21 cellular contexts compared by ENCODE assay signal in the genomic region with DNA sequence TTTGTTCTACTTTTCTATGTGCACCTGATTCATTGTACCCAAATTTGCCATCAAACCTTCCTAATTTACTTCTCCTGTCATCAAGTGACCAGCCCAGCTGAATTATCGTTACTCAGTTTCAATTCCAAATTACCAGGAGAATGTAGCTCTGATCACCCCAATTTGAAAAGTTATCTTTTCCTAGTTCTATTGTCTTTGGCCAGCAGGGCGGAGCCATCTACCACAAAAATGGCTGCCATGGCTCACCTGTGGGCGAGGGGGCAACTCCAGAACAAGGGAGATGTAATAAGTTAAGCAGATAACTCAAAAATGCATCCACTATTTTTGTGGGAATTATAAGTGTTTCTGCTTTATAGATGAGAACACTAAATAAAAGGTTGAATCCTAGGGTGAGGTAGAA.
DNase-seq lines count a peak whose midpoint lies in the region; ATAC-seq and TF ChIP-seq lines count a peak whose summit lies in the region.
"Had no signal": no experiment of that assay in that cellular context is flagged by ENCODE, and none has a peak within 500 bp of the region (broad histone marks: within the 10 kb centered on the region; RNA-seq: fewer than 3 reads in every experiment).

No MANE protein-coding gene starts in this region.

- H4K20me1 ChIP-seq in SK-N-SH (ENCODE audit: insufficient read depth) (no peaks in the 10 kb centered on the region), OCI-LY7 (ENCODE audit: insufficient read depth, low read length) (no peaks in the 10 kb centered on the region), osteoblast (ENCODE audit: insufficient read depth, low read length) (no peaks in the 10 kb centered on the region)

- 78% methylated on average over 3 of the region's 3 CpGs for WGBS in SK-N-SH (ENCODE audit: low lambda C conversion rate)

- POLR2A ChIA-PET in SK-N-SH (lab: Yijun Ruan, JAX) (no interaction called here), OCI-LY7 (lab: Charles Lee) (no interaction called here)

- H3K4me1 ChIP-seq in SK-N-SH (ENCODE audit: control insufficient read depth in 1 of 2, insufficient read depth in 2 of 2, low read depth in 1 of 2, low read length in 1 of 2): peaks cover 0 to 24% of the 10 kb centered on the region in 2 experiments; a peak in 2 of 4 replicates
- no peaks in the 10 kb centered on the region for H3K4me1 ChIP-seq in OCI-LY7 (ENCODE audit: insufficient read depth, low read length, poor library complexity, severe bottlenecking)
- peaks cover 39% of the 10 kb centered on the region for H3K4me1 ChIP-seq in foreskin keratinocyte
- H3K4me1 ChIP-seq in osteoblast (ENCODE audit: insufficient read depth, low read length): peaks cover 27% of the 10 kb centered on the region
- H3K4me1 ChIP-seq: heart left ventricle, upper lobe of left lung had no signal

- H3K27me3 ChIP-seq in SK-N-SH (ENCODE audit: insufficient read depth): no peaks in the 10 kb centered on the region
- H3K27me3 ChIP-seq in H7 (ENCODE audit: control insufficient read depth, insufficient read depth, low read length): no peaks in the 10 kb centered on the region
- H3K27me3 ChIP-seq in foreskin keratinocyte: no peaks in the 10 kb centered on the region
- no peaks in the 10 kb centered on the region for H3K27me3 ChIP-seq in osteoblast (ENCODE audit: insufficient read depth, low read length)
- H3K27me3 ChIP-seq: heart left ventricle, MG63, upper lobe of left lung had no signal

- CTCF ChIA-PET in SK-N-SH (lab: Yijun Ruan, JAX): no interaction called here
- CTCF ChIA-PET in OCI-LY7 (lab: Charles Lee; ENCODE audit: unreplicated experiment): no interaction called here

- BruUV-seq in OCI-LY7 (replicated peaks; lab: Mats Ljungman, UMichigan): no TSS peak

- no peak for TF ChIP-seq RAD21 in SK-N-SH (IDR thresholded peaks at IDR 0.05; ENCODE audit: low read length)

- no peaks in the 10 kb centered on the region for H3K79me2 ChIP-seq in SK-N-SH (ENCODE audit: insufficient read depth)
- no peaks in the 10 kb centered on the region for H3K79me2 ChIP-seq in OCI-LY7 (ENCODE audit: insufficient read depth, low read depth, low read length)
- no peaks in the 10 kb centered on the region for H3K79me2 ChIP-seq in osteoblast (ENCODE audit: insufficient read depth, low read length)

- peak; percentile 23 for TF ChIP-seq CTCF in SK-N-SH (IDR thresholded peaks at IDR 0.05)
- peak; percentile 57 for TF ChIP-seq CTCF in OCI-LY7 (conservative IDR thresholded peaks at IDR 0.05; ENCODE audit: low read length)
- TF ChIP-seq CTCF in foreskin keratinocyte (conservative IDR thresholded peaks at IDR 0.05): peak; percentile 29
- TF ChIP-seq CTCF in osteoblast (IDR thresholded peaks at IDR 0.05; ENCODE audit: extremely low read depth, low read depth, low read length): no peak

- ATAC-seq in SK-N-SH treated with all-trans-retinoic acid at 6 μM for 48 hours: no peak
- no peak for ATAC-seq in foreskin keratinocyte
- ATAC-seq: heart left ventricle, left cardiac atrium had no signal

- TF ChIP-seq EP300 in SK-N-SH (IDR thresholded peaks at IDR 0.05; ENCODE audit: borderline replicate concordance in 1 of 2, low read depth in 1 of 2, low read length in 1 of 2): no peak

- H3K27ac ChIP-seq in SK-N-SH (ENCODE audit: low read depth in 2 of 2, low read length in 1 of 2) (no peak overlapping the region), OCI-LY7 (ENCODE audit: low read depth, low read length, poor library complexity, severe bottlenecking) (no peak overlapping the region), foreskin keratinocyte (no peak overlapping the region), osteoblast (ENCODE audit: low read depth, low read length) (no peak overlapping the region)
- H3K27ac ChIP-seq: heart left ventricle, SK-N-MC, upper lobe of left lung had no signal

- H3K9me2 ChIP-seq in SK-N-SH: no peaks in the 10 kb centered on the region
- no peaks in the 10 kb centered on the region for H3K9me2 ChIP-seq in OCI-LY7 (ENCODE audit: insufficient read depth, low read length)

- no peak for DNase-seq in SK-N-SH
- DNase-seq in H7: peak; percentile 14
- no peak for DNase-seq in OCI-LY7 (ENCODE audit: low spot score)
- no peak for DNase-seq in foreskin keratinocyte
- no peak for DNase-seq in retina
- no peak for DNase-seq in osteoblast (ENCODE audit: insufficient read length, low spot score, missing footprints)
- no peak for DNase-seq in LoVo (ENCODE audit: low spot score)
- DNase-seq: activated CD4-positive, alpha-beta T cell treated with anti-CD3 and anti-CD28 coated beads, Interleukin-2, amount 50 U/mL, for 1 hour; activated CD8-positive, alpha-beta memory T cell treated with anti-CD3 and anti-CD28 coated beads, Interleukin-2, amount 50 U/mL, for 4 hours; HCEC 1CT; heart left ventricle; left cardiac atrium; MG63; NCI-H1436 treated with DMSO at 0.1 percent for 48 hours; NCI-H510A; RPMI8226; stimulated activated CD4-positive, alpha-beta T cell treated with anti-CD3 and anti-CD28 coated beads, Interleukin-1b, Interleukin-23, amount 100 ng/mL, for 48 hours; T-helper 2 cell; upper lobe of left lung had no signal

- H3K36me3 ChIP-seq in SK-N-SH (replicated peaks in 1 of 2; ENCODE audit: control insufficient read depth in 1 of 2, insufficient read depth in 2 of 2, low read length in 1 of 2) (no peaks in the 10 kb centered on the region), H7 (replicated peaks; ENCODE audit: control insufficient read depth, insufficient read depth, low read length) (no peaks in the 10 kb centered on the region), OCI-LY7 (ENCODE audit: insufficient read depth, low read length) (no peaks in the 10 kb centered on the region), osteoblast (ENCODE audit: insufficient read depth, low read length) (no peaks in the 10 kb centered on the region)
- H3K36me3 ChIP-seq: heart left ventricle, MG63, upper lobe of left lung had no signal

- H3K4me2 ChIP-seq in SK-N-SH: no peak overlapping the region
- no peak overlapping the region for H3K4me2 ChIP-seq in OCI-LY7 (ENCODE audit: low read length)
- no peak overlapping the region for H3K4me2 ChIP-seq in osteoblast (ENCODE audit: insufficient read depth, low read length)

- no peak overlapping the region for H3K4me3 ChIP-seq in SK-N-SH (ENCODE audit: low read depth in 2 of 2, low read length in 1 of 2)
- no peak overlapping the region for H3K4me3 ChIP-seq in H7 (ENCODE audit: insufficient read depth, low read depth, low read length)
- no peak overlapping the region for H3K4me3 ChIP-seq in OCI-LY7 (ENCODE audit: low read depth, low read length, poor library complexity, severe bottlenecking)
- no peak overlapping the region for H3K4me3 ChIP-seq in osteoblast (ENCODE audit: insufficient read depth, low read length)
- H3K4me3 ChIP-seq: heart left ventricle, MG63, SK-N-MC, upper lobe of left lung had no signal

- intact Hi-C loops in OCI-LY7 (cut with micrococcal nuclease; ENCODE audit: unreplicated experiment): no loop called here

- H3F3A ChIP-seq in SK-N-SH (replicated peaks; ENCODE audit: insufficient read depth): peaks cover 34% of the 10 kb centered on the region

- H3K9me3 ChIP-seq in SK-N-SH: no peaks in the 10 kb centered on the region
- H3K9me3 ChIP-seq in OCI-LY7 (ENCODE audit: low read length): no peaks in the 10 kb centered on the region
- no peaks in the 10 kb centered on the region for H3K9me3 ChIP-seq in osteoblast (ENCODE audit: low read depth, low read length)
- H3K9me3 ChIP-seq: heart left ventricle, MG63, upper lobe of left lung had no signal

- no peak overlapping the region for H3K9ac ChIP-seq in SK-N-SH

- H2AFZ ChIP-seq in SK-N-SH (ENCODE audit: low read depth) (no peak overlapping the region), OCI-LY7 (ENCODE audit: low read length) (no peak overlapping the region), osteoblast (ENCODE audit: low read length) (no peak overlapping the region)

TF ChIP-seq in SK-N-SH, 30 proteins besides CTCF, POLR2A, EP300 and RAD21 (continues in another document):
- no peak for TF ChIP-seq MXI1 (IDR thresholded peaks at IDR 0.05; ENCODE audit: low read depth, low read length)
- no peak for TF ChIP-seq RFX5 (IDR thresholded peaks at IDR 0.05; ENCODE audit: low read length)
- TF ChIP-seq NFIC (IDR thresholded peaks at IDR 0.05; ENCODE audit: borderline replicate concordance): no peak
- TF ChIP-seq, protein P1, sequence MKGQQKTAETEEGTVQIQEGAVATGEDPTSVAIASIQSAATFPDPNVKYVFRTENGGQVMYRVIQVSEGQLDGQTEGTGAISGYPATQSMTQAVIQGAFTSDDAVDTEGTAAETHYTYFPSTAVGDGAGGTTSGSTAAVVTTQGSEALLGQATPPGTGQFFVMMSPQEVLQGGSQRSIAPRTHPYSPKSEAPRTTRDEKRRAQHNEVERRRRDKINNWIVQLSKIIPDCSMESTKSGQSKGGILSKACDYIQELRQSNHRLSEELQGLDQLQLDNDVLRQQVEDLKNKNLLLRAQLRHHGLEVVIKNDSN (IDR thresholded peaks at IDR 0.05; ENCODE audit: borderline replicate concordance, low read depth): no peak
- no peak for TF ChIP-seq RXRA (IDR thresholded peaks at IDR 0.05; ENCODE audit: borderline replicate concordance, low read depth)
- no peak for TF ChIP-seq JUND (IDR thresholded peaks at IDR 0.05)
- no peak for TF ChIP-seq ELF1 (IDR thresholded peaks at IDR 0.05)

TF ChIP-seq in SK-N-SH treated with all-trans-retinoic acid at 6 μM for 48 hours, 23 proteins besides CTCF, POLR2A, EP300 and RAD21 (continues in another document):
- TF ChIP-seq ZC3H10 (CRISPR knock-in tag; IDR thresholded peaks at IDR 0.05): no peak
- TF ChIP-seq TOX (CRISPR knock-in tag; IDR thresholded peaks at IDR 0.05; ENCODE audit: borderline replicate concordance): no peak
- no peak for TF ChIP-seq BACH2 (CRISPR knock-in tag; IDR thresholded peaks at IDR 0.05; ENCODE audit: borderline replicate concordance)
- TF ChIP-seq PATZ1 (CRISPR knock-in tag; IDR thresholded peaks at IDR 0.05; ENCODE audit: borderline replicate concordance): no peak
- no peak for TF ChIP-seq OSR1 (CRISPR knock-in tag; IDR thresholded peaks at IDR 0.05)
- no peak for TF ChIP-seq ZFP30 (CRISPR knock-in tag; IDR thresholded peaks at IDR 0.05)
- no peak for TF ChIP-seq ZNF70 (CRISPR knock-in tag; IDR thresholded peaks at IDR 0.05)
- no peak for TF ChIP-seq ARNTL (CRISPR knock-in tag; IDR thresholded peaks at IDR 0.05; ENCODE audit: borderline replicate concordance, low read depth)
